Comparison of ENCODE assay signal across 15 cellular contexts in genomic region chr11:58625826-58626460, GRCh38. TPM values are rescaled to one million over a fixed set of nuclear protein-coding genes. Genes with fewer than 3 reads are reported as not detected.
DNase-seq lines count a peak whose midpoint lies in the region; ATAC-seq, FAIRE-seq and TF ChIP-seq lines count a peak whose summit lies in the region.
"Had no signal": no experiment of that assay in that cellular context is flagged by ENCODE, and none has a peak within 500 bp of the region (broad histone marks: within the 10 kb centered on the region; RNA-seq: fewer than 3 reads in every experiment).

No MANE protein-coding gene starts in this region.

- no peak for TF ChIP-seq CTCF in HFFc6 (IDR thresholded peaks at IDR 0.05)
- TF ChIP-seq CTCF in bronchial epithelial cell (IDR thresholded peaks at IDR 0.05; ENCODE audit: insufficient read depth, low read length, severe bottlenecking), result no peak
- TF ChIP-seq CTCF in CD14-positive monocyte (IDR thresholded peaks at IDR 0.05), result no peak

- peak; percentile 89 for DNase-seq in ACHN
- DNase-seq in HFFc6, result peak; percentile 74
- DNase-seq in bronchial epithelial cell (ENCODE audit: low read depth), result peak; percentile 51
- no peak for DNase-seq in memory B cell (ENCODE audit: low spot score in 2 of 2)
- no peak for DNase-seq in activated CD8-positive, alpha-beta memory T cell treated with anti-CD3 and anti-CD28 coated beads, Interleukin-2, amount 50 U/mL, for 4 hours
- DNase-seq in NCI-H345 (lab: John Stamatoyannopoulos, UW), result no peak
- no peak for DNase-seq in CD14-positive monocyte (ENCODE audit: low spot score)
- DNase-seq: activated CD4-positive, alpha-beta memory T cell treated with anti-CD3 and anti-CD28 coated beads for 36 hours; activated naive CD8-positive, alpha-beta T cell treated with anti-CD3 and anti-CD28 coated beads, Interleukin-2, amount 10 ng/mL, durations not matched to agents 7 days and 5 days; C1 segment of cervical spinal cord; dermis blood vessel endothelial cell; heart left ventricle; KG1; NCI-H2029 had no signal

- no peak for ATAC-seq in memory B cell (ENCODE audit: low read depth)
- ATAC-seq in HG03432 (IDR thresholded peaks at IDR 0.05; ENCODE audit: unreplicated experiment), result no peak
- ATAC-seq: heart left ventricle had no signal

- peaks cover 44% of the 10 kb centered on the region for H3K36me3 Mint-ChIP-seq in HFFc6 (ENCODE audit: low read depth)
- H3K36me3 Mint-ChIP-seq in memory B cell, result peaks cover 18% of the 10 kb centered on the region
- H3K36me3 Mint-ChIP-seq in CD14-positive monocyte, result peaks cover 40 to 46% of the 10 kb centered on the region in 2 donors

- H3K27me3 Mint-ChIP-seq in HFFc6 (ENCODE audit: insufficient read depth) (no peaks in the 10 kb centered on the region), memory B cell (no peaks in the 10 kb centered on the region), CD14-positive monocyte (ENCODE audit: low read depth in 3 of 3) (no peaks in the 10 kb centered on the region)
- H3K27me3 Mint-ChIP-seq: activated CD4-positive, alpha-beta memory T cell treated with anti-CD3 and anti-CD28 coated beads for 36 hours; activated naive CD8-positive, alpha-beta T cell treated with anti-CD3 and anti-CD28 coated beads, Interleukin-2, amount 10 ng/mL, durations not matched to agents 7 days and 5 days had no signal

- no peaks in the 10 kb centered on the region; the same call in 1 of the 2 replicates for H3K9me3 Mint-ChIP-seq in HFFc6
- no peaks in the 10 kb centered on the region for H3K9me3 Mint-ChIP-seq in memory B cell
- H3K9me3 Mint-ChIP-seq in CD14-positive monocyte, result no peaks in the 10 kb centered on the region
- H3K9me3 Mint-ChIP-seq: activated CD4-positive, alpha-beta memory T cell treated with anti-CD3 and anti-CD28 coated beads for 36 hours; activated naive CD8-positive, alpha-beta T cell treated with anti-CD3 and anti-CD28 coated beads, Interleukin-2, amount 10 ng/mL, durations not matched to agents 7 days and 5 days had no signal

- in situ Hi-C loops in ACHN (cut with HindIII; ENCODE audit: low pct_ligation_motif_present, low pct_unique_long_range_greater_than_20kb, low sequenced_read_pairs), result no loop called here

- no peak overlapping the region for H3K4me3 ChIP-seq in bronchial epithelial cell (ENCODE audit: low read depth, low read length)
- H3K4me3 ChIP-seq: heart left ventricle had no signal

- H3K27ac Mint-ChIP-seq in HFFc6 (peak overlapping the region; percentile 96), memory B cell (peak overlapping the region; percentile 55), CD14-positive monocyte (peak overlapping the region in 2 of 7 donors; percentile 38 to 48)
- H3K27ac Mint-ChIP-seq: activated CD4-positive, alpha-beta memory T cell treated with anti-CD3 and anti-CD28 coated beads for 36 hours; activated naive CD8-positive, alpha-beta T cell treated with anti-CD3 and anti-CD28 coated beads, Interleukin-2, amount 10 ng/mL, durations not matched to agents 7 days and 5 days had no signal

- intact Hi-C loops in CD14-positive monocyte (cut with micrococcal nuclease), result no loop called here

- H3K27me3 ChIP-seq in bronchial epithelial cell (ENCODE audit: control insufficient read depth, insufficient read depth, low read length), result no peaks in the 10 kb centered on the region
- H3K27me3 ChIP-seq: heart left ventricle had no signal

- H3K4me1 Mint-ChIP-seq in HFFc6 (ENCODE audit: low read depth) (peaks cover 88% of the 10 kb centered on the region), memory B cell (peaks cover 9% of the 10 kb centered on the region), CD14-positive monocyte (no peaks in the 10 kb centered on the region)

- H3K36me3 ChIP-seq in bronchial epithelial cell (ENCODE audit: control insufficient read depth, insufficient read depth, low read length), result peaks cover 10% of the 10 kb centered on the region

- FAIRE-seq in bronchial epithelial cell (lab: Jason Lieb, UNC), result peak; percentile 7

- peak overlapping the region; percentile 76 for H3K4me3 Mint-ChIP-seq in HFFc6
- H3K4me3 Mint-ChIP-seq in memory B cell, result no peak overlapping the region
- H3K4me3 Mint-ChIP-seq in CD14-positive monocyte, result no peak overlapping the region
- H3K4me3 Mint-ChIP-seq: activated CD4-positive, alpha-beta memory T cell treated with anti-CD3 and anti-CD28 coated beads for 36 hours; activated naive CD8-positive, alpha-beta T cell treated with anti-CD3 and anti-CD28 coated beads, Interleukin-2, amount 10 ng/mL, durations not matched to agents 7 days and 5 days had no signal

RNA-seq across cellular contexts. Expression of gene CNTF, which starts 3.5 kb away (rescaled TPM):
- total RNA-seq in HFFc6 (2021; fragmentation: NEBNext Ultra II Directional; extraction: Animal tissue kit (Norgen Biotek cat#: 25700)), result 1 to 10 TPM in 4 of 6 experiments, under 1 TPM in 2; 0.91 to 1.7 (median 1.2) TPM
- total RNA-seq in bronchial epithelial cell, result 2.0 and 2.4 TPM in 2 replicates
- polyA plus RNA-seq in CD14-positive monocyte, result not detected

RNA-seq across cellular contexts. Expression of gene ZFP91, which starts 47.1 kb away (rescaled TPM):
- total RNA-seq in HFFc6 (2021; fragmentation: NEBNext Ultra II Directional; extraction: Animal tissue kit (Norgen Biotek cat#: 25700)), result 10 to 100 TPM; 51.9 to 69.1 (median 59.4) TPM
- total RNA-seq in bronchial epithelial cell, result 48.6 and 49.5 TPM in 2 replicates
- polyA plus RNA-seq in CD14-positive monocyte, result 1 to 10 TPM; 8.0 to 8.3 TPM

RNA-seq across cellular contexts. Expression of gene LPXN, which starts 50.3 kb away (rescaled TPM):
- 100 to 1,000 TPM in 4 of 6 experiments, 10 to 100 TPM in 2; 51.0 to 154 (median 119) TPM for total RNA-seq in HFFc6 (2021; fragmentation: NEBNext Ultra II Directional; extraction: Animal tissue kit (Norgen Biotek cat#: 25700))
- 1.6 and 1.7 TPM in 2 replicates for total RNA-seq in bronchial epithelial cell
- polyA plus RNA-seq in CD14-positive monocyte, result 100 to 1,000 TPM; 101 to 133 TPM

Comparison
In these comparisons a context has a peak if more than half of its experiments do, and no peak if none do; other contexts are left out.
1. DNase-seq: peak in ACHN (single experiment), HFFc6 (single experiment) and bronchial epithelial cell (single experiment); none in memory B cell (0 of 2), activated CD8-positive, alpha-beta memory T cell treated with anti-CD3 and anti-CD28 coated beads, Interleukin-2, amount 50 U/mL, for 4 hours (single experiment), NCI-H345 (single experiment) and CD14-positive monocyte (single experiment).
2. RNA of gene LPXN, which starts 50.3 kb away (total RNA-seq): 51.0 to 154 TPM in HFFc6; 1.6 to 1.7 TPM in bronchial epithelial cell; every median in the first group is over 10 times any median in the second.